ENCODE assay signal across 10 cellular contexts in the genomic region with DNA sequence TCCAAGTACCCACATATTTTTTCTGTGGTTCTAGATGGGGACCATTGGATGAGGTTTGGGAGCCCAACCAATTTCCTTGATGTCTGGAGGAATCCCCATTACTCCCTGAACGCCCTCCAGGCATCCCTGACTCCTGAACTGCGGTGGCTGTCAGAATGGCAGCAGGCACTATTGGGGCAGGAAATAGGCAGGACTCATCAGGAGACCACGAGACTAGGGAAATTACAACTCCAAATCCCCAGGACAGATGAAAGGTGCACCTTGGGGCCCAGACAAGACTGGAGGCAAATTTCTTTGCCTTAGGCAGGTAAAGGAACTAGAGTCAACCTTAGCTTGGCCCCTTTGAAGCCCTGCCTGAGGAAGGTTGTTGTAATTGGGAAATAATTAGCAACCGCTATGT. TPM values are rescaled to one million over a fixed set of nuclear protein-coding genes. Genes with fewer than 3 reads are reported as not detected.
DNase-seq lines count a peak whose midpoint lies in the region; ATAC-seq and TF ChIP-seq lines count a peak whose summit lies in the region.
"Had no signal": no experiment of that assay in that cellular context is flagged by ENCODE, and none has a peak within 500 bp of the region (broad histone marks: within the 10 kb centered on the region; RNA-seq: fewer than 3 reads in every experiment).

No MANE protein-coding gene starts in this region.

- H3K4me3 ChIP-seq in cardiac muscle cell (peak overlapping the region; percentile 59), liver (ENCODE audit: low read depth in 1 of 3, low read length in 3 of 3) (peak overlapping the region; percentile 10 to 72 (median 51)), upper lobe of right lung (peak overlapping the region; percentile 74)

- H3K9ac ChIP-seq in liver (ENCODE audit: low read depth in 1 of 2, low read length in 2 of 2), result peak overlapping the region; percentile 51 to 76

- 15% methylated on average over 4 of the region's 4 CpGs for WGBS in liver

- H3K4me1 Mint-ChIP-seq in activated naive CD8-positive, alpha-beta T cell treated with anti-CD3 and anti-CD28 coated beads, Interleukin-2, amount 50 U/mL, for 24 hours, result peaks cover 29% of the 10 kb centered on the region
- H3K4me1 Mint-ChIP-seq in stimulated activated naive B cell treated with anti-CD40 and anti-IgM and Interleukin-4, amounts not matched to agents 10 μg/mL and 1 μg/mL and 100 μg/mL, for 72 hours, result peaks cover 10 to 33% of the 10 kb centered on the region in 2 donors

- no peaks in the 10 kb centered on the region for H3K9me3 Mint-ChIP-seq in activated naive CD8-positive, alpha-beta T cell treated with anti-CD3 and anti-CD28 coated beads, Interleukin-2, amount 50 U/mL, for 24 hours
- no peaks in the 10 kb centered on the region for H3K9me3 Mint-ChIP-seq in stimulated activated naive B cell treated with anti-CD40 and anti-IgM and Interleukin-4, amounts not matched to agents 10 μg/mL and 1 μg/mL and 100 μg/mL, for 72 hours

- no peak for TF ChIP-seq RAD21 in liver (IDR thresholded peaks at IDR 0.05)

- no peaks in the 10 kb centered on the region for H3K36me3 ChIP-seq in cardiac muscle cell
- H3K36me3 ChIP-seq in liver (ENCODE audit: control insufficient read depth in 4 of 4, insufficient read depth in 3 of 4, low read depth in 1 of 4, low read length in 3 of 4), result no peaks in the 10 kb centered on the region
- H3K36me3 ChIP-seq in upper lobe of right lung, result no peaks in the 10 kb centered on the region

- H3K27ac Mint-ChIP-seq in activated naive CD8-positive, alpha-beta T cell treated with anti-CD3 and anti-CD28 coated beads, Interleukin-2, amount 50 U/mL, for 24 hours, result no peak overlapping the region
- H3K27ac Mint-ChIP-seq in stimulated activated naive B cell treated with anti-CD40 and anti-IgM and Interleukin-4, amounts not matched to agents 10 μg/mL and 1 μg/mL and 100 μg/mL, for 72 hours, result no peak overlapping the region

- TF ChIP-seq CTCF in cardiac muscle cell (IDR thresholded peaks at IDR 0.05; ENCODE audit: low read depth, low read length) (no peak), liver (IDR thresholded peaks at IDR 0.05; ENCODE audit: low read depth, low read length, missing input control) (no peak), upper lobe of right lung (IDR thresholded peaks at IDR 0.05) (no peak)

- H3K27ac ChIP-seq in cardiac muscle cell (no peak overlapping the region), liver (ENCODE audit: low read depth in 1 of 2, low read length in 2 of 2) (peak overlapping the region; percentile 94 to 96), upper lobe of right lung (peak overlapping the region; percentile 82)

- H3K36me3 Mint-ChIP-seq in activated naive CD8-positive, alpha-beta T cell treated with anti-CD3 and anti-CD28 coated beads, Interleukin-2, amount 50 U/mL, for 24 hours (ENCODE audit: low read depth), result no peaks in the 10 kb centered on the region
- H3K36me3 Mint-ChIP-seq in stimulated activated naive B cell treated with anti-CD40 and anti-IgM and Interleukin-4, amounts not matched to agents 10 μg/mL and 1 μg/mL and 100 μg/mL, for 72 hours, result no peaks in the 10 kb centered on the region

- H3K4me1 ChIP-seq in cardiac muscle cell (ENCODE audit: low read depth), result peaks cover 13% of the 10 kb centered on the region
- peaks cover 4 to 64% (median 34%) of the 10 kb centered on the region in 4 donors for H3K4me1 ChIP-seq in liver (ENCODE audit: control insufficient read depth in 4 of 4, insufficient read depth in 4 of 4, low read length in 3 of 4)
- H3K4me1 ChIP-seq in upper lobe of right lung, result peaks cover 17% of the 10 kb centered on the region

- ATAC-seq in Right ventricle myocardium superior (ENCODE audit: poor library complexity) (no peak), upper lobe of right lung (no peak), GM21723 (IDR thresholded peaks at IDR 0.05; ENCODE audit: unreplicated experiment) (no peak)
- no peak for ATAC-seq in activated naive CD8-positive, alpha-beta T cell treated with anti-CD3 and anti-CD28 coated beads, Interleukin-2, amount 50 U/mL, for 24 hours
- ATAC-seq in stimulated activated naive B cell treated with anti-CD40 and anti-IgM and Interleukin-4, amounts not matched to agents 10 μg/mL and 1 μg/mL and 100 μg/mL, for 72 hours (replicated peaks), result no peak

- H3K27me3 ChIP-seq in cardiac muscle cell (peaks cover 10% of the 10 kb centered on the region), liver (ENCODE audit: control insufficient read depth in 4 of 4, insufficient read depth in 4 of 4, low read length in 3 of 4) (no peaks in the 10 kb centered on the region), upper lobe of right lung (no peaks in the 10 kb centered on the region)
- H3K27me3 ChIP-seq: testis had no signal

- H3K27me3 Mint-ChIP-seq in activated naive CD8-positive, alpha-beta T cell treated with anti-CD3 and anti-CD28 coated beads, Interleukin-2, amount 50 U/mL, for 24 hours, result peaks cover 4% of the 10 kb centered on the region
- H3K27me3 Mint-ChIP-seq in stimulated activated naive B cell treated with anti-CD40 and anti-IgM and Interleukin-4, amounts not matched to agents 10 μg/mL and 1 μg/mL and 100 μg/mL, for 72 hours, result peaks cover 0 to 12% of the 10 kb centered on the region in 2 donors

- peak overlapping the region; percentile 81 for H3K4me3 Mint-ChIP-seq in activated naive CD8-positive, alpha-beta T cell treated with anti-CD3 and anti-CD28 coated beads, Interleukin-2, amount 50 U/mL, for 24 hours
- H3K4me3 Mint-ChIP-seq in stimulated activated naive B cell treated with anti-CD40 and anti-IgM and Interleukin-4, amounts not matched to agents 10 μg/mL and 1 μg/mL and 100 μg/mL, for 72 hours, result peak overlapping the region in 1 of 2 donors; percentile 29

- no peaks in the 10 kb centered on the region for H3K9me3 ChIP-seq in cardiac muscle cell (ENCODE audit: low read depth)
- H3K9me3 ChIP-seq in liver (ENCODE audit: control insufficient read depth in 4 of 4, low read length in 3 of 4), result no peaks in the 10 kb centered on the region
- no peaks in the 10 kb centered on the region for H3K9me3 ChIP-seq in upper lobe of right lung
- H3K9me3 ChIP-seq: testis had no signal

- intact Hi-C loops in Right ventricle myocardium superior (cut with DNase I), result no loop called here
- intact Hi-C loops in upper lobe of right lung (cut with DNase I), result no loop called here

- DNase-seq in cardiac muscle cell (ENCODE audit: low read depth in 1 of 2, low spot score in 1 of 2) (no peak), Right ventricle myocardium superior (no peak), upper lobe of right lung (no peak), NCI-H2227 (lab: John Stamatoyannopoulos, UW; ENCODE audit: unreplicated experiment) (no peak)
- DNase-seq in activated naive CD8-positive, alpha-beta T cell treated with anti-CD3 and anti-CD28 coated beads, Interleukin-2, amount 50 U/mL, for 24 hours, result no peak
- no peak for DNase-seq in stimulated activated naive B cell treated with anti-CD40 and anti-IgM and Interleukin-4, amounts not matched to agents 10 μg/mL and 1 μg/mL and 100 μg/mL, for 72 hours

TF ChIP-seq in liver, 16 proteins besides CTCF, POLR2A, EP300 and RAD21 (continues in another document):
- TF ChIP-seq EGR1 (IDR thresholded peaks at IDR 0.05; ENCODE audit: low read depth in 2 of 2) (no peak), SP1 (IDR thresholded peaks at IDR 0.05) (no peak), JUND (IDR thresholded peaks at IDR 0.05) (no peak), GABPA (IDR thresholded peaks at IDR 0.05 in 1 of 2, conservative IDR thresholded peaks at IDR 0.05 in 1 of 2) (no peak), NR2F2 (IDR thresholded peaks at IDR 0.05) (no peak), HNF4G (IDR thresholded peaks at IDR 0.05) (no peak)
- TF ChIP-seq, protein P1, sequence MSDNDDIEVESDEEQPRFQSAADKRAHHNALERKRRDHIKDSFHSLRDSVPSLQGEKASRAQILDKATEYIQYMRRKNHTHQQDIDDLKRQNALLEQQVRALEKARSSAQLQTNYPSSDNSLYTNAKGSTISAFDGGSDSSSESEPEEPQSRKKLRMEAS (IDR thresholded peaks at IDR 0.05), result no peak
- TF ChIP-seq, protein P2, sequence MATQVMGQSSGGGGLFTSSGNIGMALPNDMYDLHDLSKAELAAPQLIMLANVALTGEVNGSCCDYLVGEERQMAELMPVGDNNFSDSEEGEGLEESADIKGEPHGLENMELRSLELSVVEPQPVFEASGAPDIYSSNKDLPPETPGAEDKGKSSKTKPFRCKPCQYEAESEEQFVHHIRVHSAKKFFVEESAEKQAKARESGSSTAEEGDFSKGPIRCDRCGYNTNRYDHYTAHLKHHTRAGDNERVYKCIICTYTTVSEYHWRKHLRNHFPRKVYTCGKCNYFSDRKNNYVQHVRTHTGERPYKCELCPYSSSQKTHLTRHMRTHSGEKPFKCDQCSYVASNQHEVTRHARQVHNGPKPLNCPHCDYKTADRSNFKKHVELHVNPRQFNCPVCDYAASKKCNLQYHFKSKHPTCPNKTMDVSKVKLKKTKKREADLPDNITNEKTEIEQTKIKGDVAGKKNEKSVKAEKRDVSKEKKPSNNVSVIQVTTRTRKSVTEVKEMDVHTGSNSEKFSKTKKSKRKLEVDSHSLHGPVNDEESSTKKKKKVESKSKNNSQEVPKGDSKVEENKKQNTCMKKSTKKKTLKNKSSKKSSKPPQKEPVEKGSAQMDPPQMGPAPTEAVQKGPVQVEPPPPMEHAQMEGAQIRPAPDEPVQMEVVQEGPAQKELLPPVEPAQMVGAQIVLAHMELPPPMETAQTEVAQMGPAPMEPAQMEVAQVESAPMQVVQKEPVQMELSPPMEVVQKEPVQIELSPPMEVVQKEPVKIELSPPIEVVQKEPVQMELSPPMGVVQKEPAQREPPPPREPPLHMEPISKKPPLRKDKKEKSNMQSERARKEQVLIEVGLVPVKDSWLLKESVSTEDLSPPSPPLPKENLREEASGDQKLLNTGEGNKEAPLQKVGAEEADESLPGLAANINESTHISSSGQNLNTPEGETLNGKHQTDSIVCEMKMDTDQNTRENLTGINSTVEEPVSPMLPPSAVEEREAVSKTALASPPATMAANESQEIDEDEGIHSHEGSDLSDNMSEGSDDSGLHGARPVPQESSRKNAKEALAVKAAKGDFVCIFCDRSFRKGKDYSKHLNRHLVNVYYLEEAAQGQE (IDR thresholded peaks at IDR 0.05), result no peak

RNA-seq across cellular contexts. Expression of a gene that starts 1.1 kb away (rescaled TPM):
- total RNA-seq in cardiac muscle cell (4.3 and 4.9 TPM in 2 replicates), Right ventricle myocardium superior (0.27 TPM), liver (10 to 100 TPM; 16.9 to 48.9 TPM), upper lobe of right lung (62.5 TPM)
- polyA plus RNA-seq in cardiac muscle cell (1.2 and 2.0 TPM in 2 replicates), liver (10 to 100 TPM; 19.3 to 19.5 TPM)
- total RNA-seq: osteoblast had no signal

RNA-seq across cellular contexts. Expression of a gene that starts 27.8 kb away (rescaled TPM):
- 7.0 TPM in 2 replicates for total RNA-seq in cardiac muscle cell
- 7.7 and 9.0 TPM in 2 replicates for polyA plus RNA-seq in cardiac muscle cell
- total RNA-seq in Right ventricle myocardium superior, result 3.4 TPM
- total RNA-seq in liver, result 1 to 10 TPM; 3.4 to 4.8 TPM
- polyA plus RNA-seq in liver, result 1 to 10 TPM; 1.7 to 2.6 TPM
- 13.3 TPM for total RNA-seq in upper lobe of right lung

RNA-seq across cellular contexts. Expression of a gene that starts 53.0 kb away (rescaled TPM):
- total RNA-seq in cardiac muscle cell, result 29.0 and 48.6 TPM in 2 replicates
- polyA plus RNA-seq in cardiac muscle cell, result 30.8 and 35.1 TPM in 2 replicates
- 42.0 TPM for total RNA-seq in Right ventricle myocardium superior
- total RNA-seq in liver, result 10 to 100 TPM; 26.8 to 30.1 TPM
- polyA plus RNA-seq in liver, result 1 to 10 TPM; 7.7 to 7.8 TPM
- 96.3 TPM for total RNA-seq in upper lobe of right lung
